Comparison of ENCODE assay signal across 24 cellular contexts in the genomic region with DNA sequence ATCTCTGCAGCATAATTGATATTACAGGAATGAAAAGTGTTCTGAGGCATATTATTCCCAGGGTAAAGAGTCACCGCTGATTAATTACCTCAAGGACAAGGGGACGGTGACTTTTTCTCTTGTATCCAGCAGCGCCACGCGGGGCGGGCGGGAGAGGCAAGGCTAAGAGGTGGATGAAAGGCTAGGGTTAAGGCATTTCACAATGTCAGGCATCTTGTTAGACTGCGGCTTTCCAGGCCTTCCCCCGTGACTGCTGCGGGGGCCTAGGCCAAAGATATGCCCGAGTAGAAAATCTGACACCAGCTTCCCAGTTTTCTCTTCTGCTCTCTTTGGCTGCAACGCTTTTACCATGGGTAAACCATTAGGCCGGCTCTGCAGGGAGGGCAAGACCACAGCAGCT.
A peak's percentile ranks its signal among the peaks of the same experiment; 100 is the strongest.
DNase-seq lines count a peak whose midpoint lies in the region; ATAC-seq lines count a peak whose summit lies in the region.
"Had no signal": no experiment of that assay in that cellular context is flagged by ENCODE, and none has a peak within 500 bp of the region (broad histone marks: within the 10 kb centered on the region; RNA-seq: fewer than 3 reads in every experiment).

No MANE protein-coding gene starts in this region.

- no peaks in the 10 kb centered on the region for H3K27me3 ChIP-seq in ectodermal cell (ENCODE audit: control insufficient read depth, insufficient read depth, low read length, poor library complexity, severe bottlenecking)
- no peaks in the 10 kb centered on the region for H3K27me3 ChIP-seq in trophoblast cell (ENCODE audit: insufficient read depth, low read length)
- H3K27me3 ChIP-seq in skeletal muscle tissue (ENCODE audit: control insufficient read depth in 3 of 3, insufficient read depth in 3 of 3, low read length in 3 of 3) = no peaks in the 10 kb centered on the region
- H3K27me3 ChIP-seq: SJCRH30 had no signal

- H3K4ac ChIP-seq in trophoblast cell (ENCODE audit: low read depth, low read length) = no peak overlapping the region

- CTCF ChIA-PET in activated CD4-positive, alpha-beta memory T cell treated with anti-CD3 and anti-CD28 coated beads, Interleukin-2, amount 10 ng/mL, durations not matched to agents 7 days and 5 days (lab: Charles Lee) = no interaction called here

- peaks cover 60% of the 10 kb centered on the region for H3K4me1 Mint-ChIP-seq in activated CD4-positive, alpha-beta memory T cell treated with anti-CD3 and anti-CD28 coated beads, Interleukin-2, amount 10 ng/mL, durations not matched to agents 7 days and 5 days

- peak overlapping the region; percentile 29 for H3K27ac Mint-ChIP-seq in activated CD4-positive, alpha-beta memory T cell treated with anti-CD3 and anti-CD28 coated beads, Interleukin-2, amount 10 ng/mL, durations not matched to agents 7 days and 5 days
- H3K27ac Mint-ChIP-seq: HFFc6 had no signal

- H3K4me3 Mint-ChIP-seq in activated CD4-positive, alpha-beta memory T cell treated with anti-CD3 and anti-CD28 coated beads, Interleukin-2, amount 10 ng/mL, durations not matched to agents 7 days and 5 days = no peak overlapping the region
- H3K4me3 Mint-ChIP-seq: HFFc6 had no signal

- no peak overlapping the region for H2AFZ ChIP-seq in trophoblast cell (ENCODE audit: insufficient read depth, low read length, poor library complexity)

- H3K14ac ChIP-seq in trophoblast cell (ENCODE audit: low read length) = no peak overlapping the region

- no peak overlapping the region for H2BK12ac ChIP-seq in trophoblast cell (ENCODE audit: low read length)

- DNase-seq in activated CD4-positive, alpha-beta memory T cell treated with anti-CD3 and anti-CD28 coated beads, Interleukin-2, amount 10 ng/mL, durations not matched to agents 7 days and 5 days = no peak
- DNase-seq in trophoblast cell (no peak), DMS 273 (lab: John Stamatoyannopoulos, UW; ENCODE audit: unreplicated experiment) (no peak), NCI-H1092 treated with DMSO at 0.1 percent for 48 hours (lab: John Stamatoyannopoulos, UW) (no peak)
- DNase-seq: C1 segment of cervical spinal cord; CD4-positive, alpha-beta memory T cell; COR-L47; GOT3; HFFc6; MV-4-11; NCI-H1105 treated with DMSO at 0.1 percent for 48 hours; NCI-H146; NCI-H2029 treated with DMSO at 0.1 percent for 48 hours; NCI-H2171 treated with DMSO at 0.1 percent for 48 hours; NCI-H446; NCI-H524 treated with DMSO at 0.1 percent for 48 hours; NCI-H774; SJCRH30 had no signal

- POLR2A ChIA-PET in activated CD4-positive, alpha-beta memory T cell treated with anti-CD3 and anti-CD28 coated beads, Interleukin-2, amount 10 ng/mL, durations not matched to agents 7 days and 5 days (lab: Charles Lee) = interaction anchor here (0.9 kb wide), 1 partner anchor 123 kb away, joined by 3 read pairs; no protein-coding TSS in a partner anchor

- H3K4me1 ChIP-seq in ectodermal cell (ENCODE audit: control insufficient read depth, insufficient read depth, low read length) (peaks cover 6% of the 10 kb centered on the region), trophoblast cell (ENCODE audit: control insufficient read depth in 1 of 2, insufficient read depth in 2 of 2, low read length in 2 of 2) (no peaks in the 10 kb centered on the region), skeletal muscle tissue (ENCODE audit: control insufficient read depth in 3 of 3, insufficient read depth in 3 of 3, low read length in 3 of 3) (peaks cover 4 to 5% (median 5%) of the 10 kb centered on the region in 3 donors)
- H3K4me1 ChIP-seq: HAP-1, SJCRH30 had no signal

- no peak overlapping the region for H3K4me3 ChIP-seq in ectodermal cell (ENCODE audit: insufficient read depth, low read depth, low read length)
- H3K4me3 ChIP-seq in trophoblast cell (ENCODE audit: low read depth, low read length) = no peak overlapping the region
- H3K4me3 ChIP-seq in skeletal muscle tissue (ENCODE audit: low read length in 3 of 3) = peak overlapping the region in 1 of 3 donors; percentile 7
- H3K4me3 ChIP-seq: HAP-1, K562, SJCRH30 had no signal

- ATAC-seq in GM18867 (IDR thresholded peaks at IDR 0.05; ENCODE audit: unreplicated experiment) = no peak
- ATAC-seq: K562, SK-N-SH treated with all-trans-retinoic acid at 6 μM for 48 hours had no signal

- WGBS in ectodermal cell, 2 experiments = 88 to 89% methylated on average over 13 of the region's 13 CpGs
- no CpG with 5 or more reads among the region's 13 CpGs for WGBS in trophoblast cell (ENCODE audit: extremely low coverage, insufficient coverage, insufficient read length)

- H3K23ac ChIP-seq in trophoblast cell (ENCODE audit: low read length) = no peak overlapping the region

- H3K36me3 ChIP-seq in ectodermal cell (ENCODE audit: control insufficient read depth, insufficient read depth, low read length) (no peaks in the 10 kb centered on the region), trophoblast cell (ENCODE audit: control insufficient read depth in 1 of 2, insufficient read depth in 2 of 2, low read length in 2 of 2) (no peaks in the 10 kb centered on the region), skeletal muscle tissue (ENCODE audit: control insufficient read depth in 3 of 3, insufficient read depth in 3 of 3, low read length in 3 of 3) (no peaks in the 10 kb centered on the region)
- H3K36me3 ChIP-seq: HAP-1, SJCRH30 had no signal

- H3K27me3 Mint-ChIP-seq in activated CD4-positive, alpha-beta memory T cell treated with anti-CD3 and anti-CD28 coated beads, Interleukin-2, amount 10 ng/mL, durations not matched to agents 7 days and 5 days = no peaks in the 10 kb centered on the region
- H3K27me3 Mint-ChIP-seq: CD4-positive, alpha-beta memory T cell had no signal

- peak overlapping the region; percentile 50 for H3K9ac ChIP-seq in trophoblast cell (ENCODE audit: low read length)
- peak overlapping the region; percentile 0 to 55 (median 52) for H3K9ac ChIP-seq in skeletal muscle tissue (ENCODE audit: low read depth in 1 of 3, low read length in 3 of 3)

- no peaks in the 10 kb centered on the region for H3K79me2 ChIP-seq in trophoblast cell (ENCODE audit: control insufficient read depth, insufficient read depth, low read length, poor library complexity)

- H2BK120ac ChIP-seq in trophoblast cell (ENCODE audit: insufficient read depth, low read length, poor library complexity) = no peak overlapping the region

- H3K9me3 Mint-ChIP-seq in activated CD4-positive, alpha-beta memory T cell treated with anti-CD3 and anti-CD28 coated beads, Interleukin-2, amount 10 ng/mL, durations not matched to agents 7 days and 5 days = peaks cover 6% of the 10 kb centered on the region
- H3K9me3 Mint-ChIP-seq: CD4-positive, alpha-beta memory T cell had no signal

- no peaks in the 10 kb centered on the region for H3K79me1 ChIP-seq in trophoblast cell (ENCODE audit: low read length)

- H2BK5ac ChIP-seq in trophoblast cell (ENCODE audit: low read depth, low read length, poor library complexity) = no peak overlapping the region

- H4K8ac ChIP-seq in trophoblast cell (ENCODE audit: low read depth, low read length) = no peak overlapping the region

- H3K18ac ChIP-seq in trophoblast cell (ENCODE audit: low read length) = no peak overlapping the region

- H3K36me3 Mint-ChIP-seq in activated CD4-positive, alpha-beta memory T cell treated with anti-CD3 and anti-CD28 coated beads, Interleukin-2, amount 10 ng/mL, durations not matched to agents 7 days and 5 days (ENCODE audit: low read depth) = peaks cover 29% of the 10 kb centered on the region
- H3K36me3 Mint-ChIP-seq: CD4-positive, alpha-beta memory T cell had no signal

- H3K27ac ChIP-seq in ectodermal cell (ENCODE audit: insufficient read depth, low read depth, low read length, poor library complexity, severe bottlenecking) (peak overlapping the region; percentile 5), trophoblast cell (ENCODE audit: low read depth, low read length) (no peak overlapping the region), skeletal muscle tissue (ENCODE audit: low read depth, low read length) (no peak overlapping the region)
- H3K27ac ChIP-seq: SJCRH30 had no signal

- H4K12ac ChIP-seq in trophoblast cell (ENCODE audit: low read depth, low read length) = no peak overlapping the region

- H3K9me3 ChIP-seq in ectodermal cell (ENCODE audit: control insufficient read depth, low read length) (no peaks in the 10 kb centered on the region), trophoblast cell (ENCODE audit: insufficient read depth, low read depth, low read length) (no peaks in the 10 kb centered on the region), skeletal muscle tissue (ENCODE audit: control insufficient read depth in 3 of 3, low read length in 3 of 3) (no peaks in the 10 kb centered on the region)
- H3K9me3 ChIP-seq: HAP-1, SJCRH30 had no signal

- H4K91ac ChIP-seq in trophoblast cell (ENCODE audit: low read depth, low read length) = no peak overlapping the region

- H2AK5ac ChIP-seq in trophoblast cell (ENCODE audit: low read length) = no peak overlapping the region

- H3K4me2 ChIP-seq in trophoblast cell (ENCODE audit: low read length) = no peak overlapping the region
